ENCODE assay signal across 1 cellular context in the genomic region with DNA sequence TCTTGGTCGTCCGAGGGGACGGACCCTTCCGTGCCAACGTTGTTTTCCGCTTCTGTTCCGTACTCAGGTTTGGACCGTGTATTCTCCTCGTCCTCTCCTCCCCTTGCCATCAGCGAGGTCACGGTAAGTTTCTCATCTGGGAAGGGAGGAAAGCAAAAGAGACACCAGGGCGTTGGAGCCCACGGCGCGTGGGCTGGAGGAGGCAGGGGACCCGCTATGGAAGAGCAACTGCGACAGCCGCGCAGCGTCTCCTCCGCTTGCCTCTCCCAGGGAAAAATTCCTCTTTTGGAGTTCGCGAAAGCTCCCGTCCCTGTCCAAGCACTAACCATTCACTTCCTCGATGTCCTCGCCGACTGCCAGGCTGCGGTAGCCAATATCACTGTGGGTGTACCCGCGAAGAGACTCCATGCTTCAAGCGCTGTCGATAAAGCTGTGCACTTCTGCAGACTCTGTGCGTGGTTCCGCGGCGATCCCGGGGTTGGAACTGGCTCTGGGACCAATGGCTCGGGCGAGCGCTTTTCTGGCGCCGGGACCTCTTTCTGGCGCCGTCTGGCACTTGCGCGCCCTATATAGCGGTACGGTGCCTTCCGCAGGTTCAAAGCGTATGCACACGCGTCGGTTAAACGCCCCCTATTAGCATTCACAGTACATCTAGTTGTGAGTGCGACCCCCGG.
TF ChIP-seq lines count a peak whose summit lies in the region.

A gene (minus strand): TSS at position 492 of the 674 bp plus-strand sequence. CDS start 84 bp downstream, at position 408.

TF ChIP-seq in SK-N-SH treated with all-trans-retinoic acid at 6 μM for 48 hours, 23 proteins besides CTCF, POLR2A, EP300 and RAD21 (continued from another document):
- TF ChIP-seq, protein P1, sequence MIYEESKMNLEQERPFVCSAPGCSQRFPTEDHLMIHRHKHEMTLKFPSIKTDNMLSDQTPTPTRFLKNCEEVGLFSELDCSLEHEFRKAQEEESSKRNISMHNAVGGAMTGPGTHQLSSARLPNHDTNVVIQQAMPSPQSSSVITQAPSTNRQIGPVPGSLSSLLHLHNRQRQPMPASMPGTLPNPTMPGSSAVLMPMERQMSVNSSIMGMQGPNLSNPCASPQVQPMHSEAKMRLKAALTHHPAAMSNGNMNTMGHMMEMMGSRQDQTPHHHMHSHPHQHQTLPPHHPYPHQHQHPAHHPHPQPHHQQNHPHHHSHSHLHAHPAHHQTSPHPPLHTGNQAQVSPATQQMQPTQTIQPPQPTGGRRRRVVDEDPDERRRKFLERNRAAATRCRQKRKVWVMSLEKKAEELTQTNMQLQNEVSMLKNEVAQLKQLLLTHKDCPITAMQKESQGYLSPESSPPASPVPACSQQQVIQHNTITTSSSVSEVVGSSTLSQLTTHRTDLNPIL (CRISPR knock-in tag; IDR thresholded peaks at IDR 0.05; ENCODE audit: low read depth): no peak
- TF ChIP-seq TOX (CRISPR knock-in tag; IDR thresholded peaks at IDR 0.05; ENCODE audit: borderline replicate concordance) (no peak), ARNTL (CRISPR knock-in tag; IDR thresholded peaks at IDR 0.05; ENCODE audit: borderline replicate concordance, low read depth) (no peak), GLIS3 (CRISPR knock-in tag; IDR thresholded peaks at IDR 0.05) (no peak)
- TF ChIP-seq, protein P2, sequence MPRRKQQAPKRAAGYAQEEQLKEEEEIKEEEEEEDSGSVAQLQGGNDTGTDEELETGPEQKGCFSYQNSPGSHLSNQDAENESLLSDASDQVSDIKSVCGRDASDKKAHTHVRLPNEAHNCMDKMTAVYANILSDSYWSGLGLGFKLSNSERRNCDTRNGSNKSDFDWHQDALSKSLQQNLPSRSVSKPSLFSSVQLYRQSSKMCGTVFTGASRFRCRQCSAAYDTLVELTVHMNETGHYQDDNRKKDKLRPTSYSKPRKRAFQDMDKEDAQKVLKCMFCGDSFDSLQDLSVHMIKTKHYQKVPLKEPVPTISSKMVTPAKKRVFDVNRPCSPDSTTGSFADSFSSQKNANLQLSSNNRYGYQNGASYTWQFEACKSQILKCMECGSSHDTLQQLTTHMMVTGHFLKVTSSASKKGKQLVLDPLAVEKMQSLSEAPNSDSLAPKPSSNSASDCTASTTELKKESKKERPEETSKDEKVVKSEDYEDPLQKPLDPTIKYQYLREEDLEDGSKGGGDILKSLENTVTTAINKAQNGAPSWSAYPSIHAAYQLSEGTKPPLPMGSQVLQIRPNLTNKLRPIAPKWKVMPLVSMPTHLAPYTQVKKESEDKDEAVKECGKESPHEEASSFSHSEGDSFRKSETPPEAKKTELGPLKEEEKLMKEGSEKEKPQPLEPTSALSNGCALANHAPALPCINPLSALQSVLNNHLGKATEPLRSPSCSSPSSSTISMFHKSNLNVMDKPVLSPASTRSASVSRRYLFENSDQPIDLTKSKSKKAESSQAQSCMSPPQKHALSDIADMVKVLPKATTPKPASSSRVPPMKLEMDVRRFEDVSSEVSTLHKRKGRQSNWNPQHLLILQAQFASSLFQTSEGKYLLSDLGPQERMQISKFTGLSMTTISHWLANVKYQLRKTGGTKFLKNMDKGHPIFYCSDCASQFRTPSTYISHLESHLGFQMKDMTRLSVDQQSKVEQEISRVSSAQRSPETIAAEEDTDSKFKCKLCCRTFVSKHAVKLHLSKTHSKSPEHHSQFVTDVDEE (CRISPR knock-in tag; IDR thresholded peaks at IDR 0.05): no peak
TF ChIP-seq in SK-N-SH treated with all-trans-retinoic acid at 6 μM for 48 hours: peak in this region for 0.
